Comparison of ENCODE assay signal across 1 cellular context in genomic region chr14:60655114-60655897, GRCh38.
TF ChIP-seq lines count a peak whose summit lies in the region.

No MANE protein-coding gene starts in this region.

TF ChIP-seq in HepG2, 621 proteins besides CTCF, POLR2A, EP300 and RAD21:
- TF ChIP-seq ZNF780A (CRISPR knock-in tag; IDR thresholded peaks at IDR 0.05) (no peak), CENPX (CRISPR knock-in tag; IDR thresholded peaks at IDR 0.05) (no peak), NCOA5 (CRISPR knock-in tag; IDR thresholded peaks at IDR 0.05) (no peak), ZNF766 (CRISPR knock-in tag; IDR thresholded peaks at IDR 0.05; ENCODE audit: borderline replicate concordance) (no peak), ZNF225 (CRISPR knock-in tag; IDR thresholded peaks at IDR 0.05) (no peak), ZNF124 (CRISPR knock-in tag; IDR thresholded peaks at IDR 0.05) (no peak), ZKSCAN5 (CRISPR knock-in tag; IDR thresholded peaks at IDR 0.05) (no peak), ZNF337 (CRISPR knock-in tag; IDR thresholded peaks at IDR 0.05; ENCODE audit: borderline replicate concordance, low read depth) (no peak), POGK (CRISPR knock-in tag; conservative IDR thresholded peaks at IDR 0.05) (no peak), ELF3 (CRISPR knock-in tag; IDR thresholded peaks at IDR 0.05) (no peak), MEF2D (CRISPR knock-in tag; IDR thresholded peaks at IDR 0.05) (no peak), PBX3 (CRISPR knock-in tag; IDR thresholded peaks at IDR 0.05; ENCODE audit: borderline replicate concordance) (no peak), CBX1 (IDR thresholded peaks at IDR 0.05; ENCODE audit: low read depth) (no peak), TEF (CRISPR knock-in tag; IDR thresholded peaks at IDR 0.05) (no peak), ZBTB1 (CRISPR knock-in tag; IDR thresholded peaks at IDR 0.05; ENCODE audit: borderline replicate concordance) (no peak), NFKBIZ (CRISPR knock-in tag; IDR thresholded peaks at IDR 0.05) (no peak), ZNF644 (CRISPR knock-in tag; IDR thresholded peaks at IDR 0.05; ENCODE audit: low read depth) (no peak)
- TF ChIP-seq, protein P1, sequence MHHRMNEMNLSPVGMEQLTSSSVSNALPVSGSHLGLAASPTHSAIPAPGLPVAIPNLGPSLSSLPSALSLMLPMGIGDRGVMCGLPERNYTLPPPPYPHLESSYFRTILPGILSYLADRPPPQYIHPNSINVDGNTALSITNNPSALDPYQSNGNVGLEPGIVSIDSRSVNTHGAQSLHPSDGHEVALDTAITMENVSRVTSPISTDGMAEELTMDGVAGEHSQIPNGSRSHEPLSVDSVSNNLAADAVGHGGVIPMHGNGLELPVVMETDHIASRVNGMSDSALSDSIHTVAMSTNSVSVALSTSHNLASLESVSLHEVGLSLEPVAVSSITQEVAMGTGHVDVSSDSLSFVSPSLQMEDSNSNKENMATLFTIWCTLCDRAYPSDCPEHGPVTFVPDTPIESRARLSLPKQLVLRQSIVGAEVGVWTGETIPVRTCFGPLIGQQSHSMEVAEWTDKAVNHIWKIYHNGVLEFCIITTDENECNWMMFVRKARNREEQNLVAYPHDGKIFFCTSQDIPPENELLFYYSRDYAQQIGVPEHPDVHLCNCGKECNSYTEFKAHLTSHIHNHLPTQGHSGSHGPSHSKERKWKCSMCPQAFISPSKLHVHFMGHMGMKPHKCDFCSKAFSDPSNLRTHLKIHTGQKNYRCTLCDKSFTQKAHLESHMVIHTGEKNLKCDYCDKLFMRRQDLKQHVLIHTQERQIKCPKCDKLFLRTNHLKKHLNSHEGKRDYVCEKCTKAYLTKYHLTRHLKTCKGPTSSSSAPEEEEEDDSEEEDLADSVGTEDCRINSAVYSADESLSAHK (CRISPR knock-in tag; IDR thresholded peaks at IDR 0.05; ENCODE audit: borderline replicate concordance): no peak
- TF ChIP-seq, protein P2, sequence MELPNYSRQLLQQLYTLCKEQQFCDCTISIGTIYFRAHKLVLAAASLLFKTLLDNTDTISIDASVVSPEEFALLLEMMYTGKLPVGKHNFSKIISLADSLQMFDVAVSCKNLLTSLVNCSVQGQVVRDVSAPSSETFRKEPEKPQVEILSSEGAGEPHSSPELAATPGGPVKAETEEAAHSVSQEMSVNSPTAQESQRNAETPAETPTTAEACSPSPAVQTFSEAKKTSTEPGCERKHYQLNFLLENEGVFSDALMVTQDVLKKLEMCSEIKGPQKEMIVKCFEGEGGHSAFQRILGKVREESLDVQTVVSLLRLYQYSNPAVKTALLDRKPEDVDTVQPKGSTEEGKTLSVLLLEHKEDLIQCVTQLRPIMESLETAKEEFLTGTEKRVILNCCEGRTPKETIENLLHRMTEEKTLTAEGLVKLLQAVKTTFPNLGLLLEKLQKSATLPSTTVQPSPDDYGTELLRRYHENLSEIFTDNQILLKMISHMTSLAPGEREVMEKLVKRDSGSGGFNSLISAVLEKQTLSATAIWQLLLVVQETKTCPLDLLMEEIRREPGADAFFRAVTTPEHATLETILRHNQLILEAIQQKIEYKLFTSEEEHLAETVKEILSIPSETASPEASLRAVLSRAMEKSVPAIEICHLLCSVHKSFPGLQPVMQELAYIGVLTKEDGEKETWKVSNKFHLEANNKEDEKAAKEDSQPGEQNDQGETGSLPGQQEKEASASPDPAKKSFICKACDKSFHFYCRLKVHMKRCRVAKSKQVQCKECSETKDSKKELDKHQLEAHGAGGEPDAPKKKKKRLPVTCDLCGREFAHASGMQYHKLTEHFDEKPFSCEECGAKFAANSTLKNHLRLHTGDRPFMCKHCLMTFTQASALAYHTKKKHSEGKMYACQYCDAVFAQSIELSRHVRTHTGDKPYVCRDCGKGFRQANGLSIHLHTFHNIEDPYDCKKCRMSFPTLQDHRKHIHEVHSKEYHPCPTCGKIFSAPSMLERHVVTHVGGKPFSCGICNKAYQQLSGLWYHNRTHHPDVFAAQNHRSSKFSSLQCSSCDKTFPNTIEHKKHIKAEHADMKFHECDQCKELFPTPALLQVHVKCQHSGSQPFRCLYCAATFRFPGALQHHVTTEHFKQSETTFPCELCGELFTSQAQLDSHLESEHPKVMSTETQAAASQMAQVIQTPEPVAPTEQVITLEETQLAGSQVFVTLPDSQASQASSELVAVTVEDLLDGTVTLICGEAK (IDR thresholded peaks at IDR 0.05): no peak
- TF ChIP-seq, protein P2 (CRISPR knock-in tag; IDR thresholded peaks at IDR 0.05): no peak
- TF ChIP-seq, protein P3, sequence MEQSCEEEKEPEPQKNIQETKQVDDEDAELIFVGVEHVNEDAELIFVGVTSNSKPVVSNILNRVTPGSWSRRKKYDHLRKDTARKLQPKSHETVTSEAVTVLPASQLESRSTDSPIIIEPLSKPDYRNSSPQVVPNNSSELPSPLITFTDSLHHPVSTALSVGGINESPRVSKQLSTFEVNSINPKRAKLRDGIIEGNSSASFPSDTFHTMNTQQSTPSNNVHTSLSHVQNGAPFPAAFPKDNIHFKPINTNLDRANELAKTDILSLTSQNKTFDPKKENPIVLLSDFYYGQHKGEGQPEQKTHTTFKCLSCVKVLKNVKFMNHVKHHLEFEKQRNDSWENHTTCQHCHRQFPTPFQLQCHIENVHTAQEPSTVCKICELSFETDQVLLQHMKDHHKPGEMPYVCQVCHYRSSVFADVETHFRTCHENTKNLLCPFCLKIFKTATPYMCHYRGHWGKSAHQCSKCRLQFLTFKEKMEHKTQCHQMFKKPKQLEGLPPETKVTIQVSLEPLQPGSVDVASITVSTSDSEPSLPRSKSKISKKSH (CRISPR knock-in tag; IDR thresholded peaks at IDR 0.05; ENCODE audit: borderline replicate concordance): no peak
